8 cellular contexts compared by ENCODE assay signal in genomic region chr4:7335363-7336066, GRCh38.
DNase-seq lines count a peak whose midpoint lies in the region; ATAC-seq and TF ChIP-seq lines count a peak whose summit lies in the region.

No MANE protein-coding gene starts in this region.

- H3K4me1 Mint-ChIP-seq in activated T-cell treated with anti-CD3 and anti-CD28 coated beads, Interleukin-2, amount 50 U/mL, for 24 hours (ENCODE audit: low read depth) = no peaks in the 10 kb centered on the region
- H3K4me1 Mint-ChIP-seq in stimulated activated memory B cell treated with anti-CD40 and anti-IgM and Interleukin-4, amounts not matched to agents 10 μg/mL and 1 μg/mL and 100 μg/mL, for 72 hours = no peaks in the 10 kb centered on the region

- no peak overlapping the region for H3K4me3 Mint-ChIP-seq in activated T-cell treated with anti-CD3 and anti-CD28 coated beads, Interleukin-2, amount 50 U/mL, for 24 hours
- no peak overlapping the region for H3K4me3 Mint-ChIP-seq in stimulated activated memory B cell treated with anti-CD40 and anti-IgM and Interleukin-4, amounts not matched to agents 10 μg/mL and 1 μg/mL and 100 μg/mL, for 72 hours

- no peaks in the 10 kb centered on the region for H3K9me3 Mint-ChIP-seq in activated T-cell treated with anti-CD3 and anti-CD28 coated beads, Interleukin-2, amount 50 U/mL, for 24 hours
- H3K9me3 Mint-ChIP-seq in stimulated activated memory B cell treated with anti-CD40 and anti-IgM and Interleukin-4, amounts not matched to agents 10 μg/mL and 1 μg/mL and 100 μg/mL, for 72 hours = peaks cover 5% of the 10 kb centered on the region

- H3K9me3 ChIP-seq in AG04450 (ENCODE audit: control insufficient read depth, insufficient read depth, low read length) = peaks cover 24% of the 10 kb centered on the region

- peak; percentile 62 for TF ChIP-seq CTCF in AG04450 (IDR thresholded peaks at IDR 0.05; ENCODE audit: low read depth, low read length)
- peak; percentile 56 for TF ChIP-seq CTCF in GM13976 (IDR thresholded peaks at IDR 0.05; ENCODE audit: borderline replicate concordance, control extremely low read depth, extremely low read depth, insufficient read depth, missing control alignments)
- TF ChIP-seq CTCF in fibroblast of the aortic adventitia (IDR thresholded peaks at IDR 0.05; ENCODE audit: insufficient read depth, low read length) = peak; percentile 67
- no peak for TF ChIP-seq CTCF in omental fat pad (IDR thresholded peaks at IDR 0.05)

- in situ Hi-C loops in GM13976 (cut with MboI; ENCODE audit: low sequenced_read_pairs, unreplicated experiment) = no loop called here

- POLR2A ChIA-PET in AG04450 (lab: Yijun Ruan, JAX) = interaction anchor here (0.6 kb wide), 1 partner anchor 140 kb away, joined by 3 read pairs; no protein-coding TSS in a partner anchor

- H3K4me3 ChIP-seq in AG04450 (ENCODE audit: low read depth, low read length) (no peak overlapping the region), fibroblast of the aortic adventitia (ENCODE audit: low read depth, low read length) (no peak overlapping the region)

- no peaks in the 10 kb centered on the region for H3K27me3 Mint-ChIP-seq in activated T-cell treated with anti-CD3 and anti-CD28 coated beads, Interleukin-2, amount 50 U/mL, for 24 hours
- H3K27me3 Mint-ChIP-seq in stimulated activated memory B cell treated with anti-CD40 and anti-IgM and Interleukin-4, amounts not matched to agents 10 μg/mL and 1 μg/mL and 100 μg/mL, for 72 hours = no peaks in the 10 kb centered on the region

- peak; percentile 48 for ATAC-seq in omental fat pad (ENCODE audit: low FRiP score)
- ATAC-seq in stimulated activated memory B cell treated with anti-CD40 and anti-IgM and Interleukin-4, amounts not matched to agents 10 μg/mL and 1 μg/mL and 100 μg/mL, for 72 hours = no peak
- ATAC-seq in HG02973 (IDR thresholded peaks at IDR 0.05; ENCODE audit: unreplicated experiment) = no peak

- H3K36me3 Mint-ChIP-seq in activated T-cell treated with anti-CD3 and anti-CD28 coated beads, Interleukin-2, amount 50 U/mL, for 24 hours (ENCODE audit: low read depth) = no peaks in the 10 kb centered on the region
- no peaks in the 10 kb centered on the region for H3K36me3 Mint-ChIP-seq in stimulated activated memory B cell treated with anti-CD40 and anti-IgM and Interleukin-4, amounts not matched to agents 10 μg/mL and 1 μg/mL and 100 μg/mL, for 72 hours

- peaks cover 13% of the 10 kb centered on the region for H3K27me3 ChIP-seq in AG04450 (ENCODE audit: control insufficient read depth, insufficient read depth, low read length)

- CTCF ChIA-PET in AG04450 (lab: Charles Lee) = interaction anchor here (0.7 to 1.4 kb wide), 7 partner anchors 10 to 651 kb away, joined by 3 to 13 read pairs (median 4); partner anchors contain the start of gene SORCS2

- H3K27ac Mint-ChIP-seq in activated T-cell treated with anti-CD3 and anti-CD28 coated beads, Interleukin-2, amount 50 U/mL, for 24 hours = no peak overlapping the region
- no peak overlapping the region for H3K27ac Mint-ChIP-seq in stimulated activated memory B cell treated with anti-CD40 and anti-IgM and Interleukin-4, amounts not matched to agents 10 μg/mL and 1 μg/mL and 100 μg/mL, for 72 hours

- H3K27ac ChIP-seq in AG04450 (ENCODE audit: low read depth, low read length) = no peak overlapping the region

- DNase-seq in AG04450 (ENCODE audit: low read depth, low spot score) (no peak), GM13976 (ENCODE audit: low spot score) (peak; percentile 82), NCI-H345 (lab: John Stamatoyannopoulos, UW) (peak; percentile 49), fibroblast of the aortic adventitia (ENCODE audit: low read depth) (peak; percentile 12), omental fat pad (ENCODE audit: low spot score) (no peak)
- peak; percentile 67 for DNase-seq in activated T-cell treated with anti-CD3 and anti-CD28 coated beads, Interleukin-2, amount 50 U/mL, for 24 hours

Comparison
In these comparisons a context has a peak if more than half of its experiments do, and no peak if none do; other contexts are left out.
1. DNase-seq: peak in GM13976 (single experiment), NCI-H345 (single experiment), activated T-cell treated with anti-CD3 and anti-CD28 coated beads, Interleukin-2, amount 50 U/mL, for 24 hours (single experiment) and fibroblast of the aortic adventitia (single experiment); none in AG04450 (single experiment) and omental fat pad (single experiment).
2. CTCF ChIP-seq: peak in AG04450 (single experiment), GM13976 (single experiment) and fibroblast of the aortic adventitia (single experiment); none in omental fat pad (0 of 3).